Comparison of ENCODE assay signal across 8 cellular contexts in the genomic region with DNA sequence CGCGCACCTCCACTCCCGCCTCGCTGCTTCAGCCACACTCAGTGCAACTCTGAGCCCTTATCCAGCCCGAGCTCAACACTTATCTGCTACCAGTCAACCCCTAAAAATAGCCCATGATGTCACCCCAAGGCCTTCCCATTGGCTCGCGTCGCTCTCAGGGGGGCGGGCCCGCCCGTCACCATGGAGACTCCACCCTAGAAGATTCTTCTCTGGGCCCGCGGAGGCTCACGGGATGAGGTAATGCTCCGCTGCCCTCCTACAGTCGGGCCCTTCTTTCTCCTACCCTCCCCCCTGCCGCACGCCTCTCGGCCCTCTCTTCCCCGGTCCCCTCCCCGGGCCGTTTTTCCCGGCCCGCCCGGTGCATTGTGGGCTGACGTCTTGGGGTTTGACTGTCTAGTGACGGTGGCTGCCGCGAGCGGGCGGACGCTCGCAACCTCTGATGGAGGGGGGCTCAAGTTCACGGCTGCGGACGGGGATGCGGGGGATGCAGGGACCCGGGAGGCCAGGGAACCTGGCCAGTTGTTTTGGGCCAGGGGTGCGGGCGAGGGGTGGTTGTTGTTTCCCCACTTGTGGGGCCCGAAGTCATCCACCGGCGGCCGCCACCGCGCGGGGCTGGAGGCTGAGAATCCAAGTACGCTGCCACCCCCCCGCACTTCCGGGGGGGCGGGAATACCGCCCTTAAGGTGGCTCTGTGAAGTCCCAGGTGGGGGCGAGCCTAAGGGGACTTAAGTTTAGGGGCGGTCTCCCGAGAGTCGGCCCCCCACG. TPM values are rescaled to one million over a fixed set of nuclear protein-coding genes. Genes with fewer than 3 reads are reported as not detected.
DNase-seq lines count a peak whose midpoint lies in the region; ATAC-seq, FAIRE-seq and TF ChIP-seq lines count a peak whose summit lies in the region.

Gene JUN (minus strand): TSS at position 55 of the 765 bp plus-strand sequence. CDS start 977 bp downstream, outside the sequence.

- H3K27me3 ChIP-seq in bronchial epithelial cell (ENCODE audit: control insufficient read depth, insufficient read depth, low read length), result no peaks in the 10 kb centered on the region
- H3K27me3 ChIP-seq in iPS-20b (ENCODE audit: insufficient read depth, low read length), result peaks cover 62% of the 10 kb centered on the region

- peaks cover 9% of the 10 kb centered on the region for H3K36me3 ChIP-seq in bronchial epithelial cell (ENCODE audit: control insufficient read depth, insufficient read depth, low read length)
- no peaks in the 10 kb centered on the region for H3K36me3 ChIP-seq in iPS-20b (ENCODE audit: insufficient read depth, low read depth, low read length)

- H3K27ac ChIP-seq in iPS-20b (ENCODE audit: low read length) (peak within 1 kb of the TSS; percentile 48), skin epidermis (peak within 1 kb of the TSS; percentile 93 to 100 (median 97))

- peak; percentile 98 for DNase-seq in ACHN
- DNase-seq in NCI-H2227 treated with DMSO at 0.1 percent for 48 hours (lab: John Stamatoyannopoulos, UW), result peak; percentile 99
- peak; percentile 98 for DNase-seq in bronchial epithelial cell (ENCODE audit: low read depth)

- H3K9ac ChIP-seq in iPS-20b (ENCODE audit: low read depth, low read length), result peak within 1 kb of the TSS; percentile 91; the same call in 1 of the 2 replicates

- in situ Hi-C loops in ACHN (cut with HindIII; ENCODE audit: low pct_ligation_motif_present, low pct_unique_long_range_greater_than_20kb, low sequenced_read_pairs), result no loop called here

- peak; percentile 79 for FAIRE-seq in bronchial epithelial cell (lab: Jason Lieb, UNC)

- TF ChIP-seq CTCF in WI38 (IDR thresholded peaks at IDR 0.05; ENCODE audit: low read depth, low read length) (no peak), bronchial epithelial cell (IDR thresholded peaks at IDR 0.05; ENCODE audit: insufficient read depth, low read length, severe bottlenecking) (no peak)

- H3K9me3 ChIP-seq in iPS-20b (ENCODE audit: insufficient read depth, low read depth, low read length), result no peaks in the 10 kb centered on the region

- ATAC-seq in GM18907 (IDR thresholded peaks at IDR 0.05; ENCODE audit: unreplicated experiment) (peak; percentile 80), HG03159 (IDR thresholded peaks at IDR 0.05; ENCODE audit: unreplicated experiment) (peak; percentile 76)

- H3K4me3 ChIP-seq in WI38 (ENCODE audit: low read depth, low read length) (peak within 1 kb of the TSS; percentile 97), bronchial epithelial cell (ENCODE audit: low read depth, low read length) (peak within 1 kb of the TSS; percentile 79), iPS-20b (ENCODE audit: low read length) (peak within 1 kb of the TSS; percentile 88), skin epidermis (peak within 1 kb of the TSS; percentile 59 to 92 (median 86))

- H3K4me1 ChIP-seq in iPS-20b (ENCODE audit: insufficient read depth, low read length), result peaks cover 15% of the 10 kb centered on the region

RNA-seq across cellular contexts. Expression of gene JUN, which starts in this region (rescaled TPM):
- 66.2 and 90.0 TPM in 2 replicates for total RNA-seq in bronchial epithelial cell

Comparison
In these comparisons a context has a peak if more than half of its experiments do, and no peak if none do; other contexts are left out.
1. Peak in every context shown above with its lines: DNase-seq, ATAC-seq, H3K4me3 ChIP-seq and H3K27ac ChIP-seq.